In genomic region chr6:54737247-54737646, GRCh38 we compare ENCODE assay signal across 1 cellular context.
TF ChIP-seq lines count a peak whose summit lies in the region.

No MANE protein-coding gene starts in this region.

TF ChIP-seq in HCT116, 20 proteins besides CTCF, POLR2A, EP300 and RAD21 (continued from another document):
- no peak for TF ChIP-seq JUND (IDR thresholded peaks at IDR 0.05)
